Comparison of ENCODE assay signal across 17 cellular contexts in genomic region chr18:74023220-74023619, GRCh38.
"Had no signal": no experiment of that assay in that cellular context is flagged by ENCODE, and none has a peak within 500 bp of the region (broad histone marks: within the 10 kb centered on the region; RNA-seq: fewer than 3 reads in every experiment).

No MANE protein-coding gene starts in this region.

- H3K9me3 ChIP-seq: body of pancreas, neutrophil had no signal

- DNase-seq: activated CD4-positive, alpha-beta T cell treated with anti-CD3 and anti-CD28 coated beads, Interleukin-2, amount 10 ng/mL, durations not matched to agents 24 days and 14 days; activated CD4-positive, CD25-positive, alpha-beta regulatory T cell; activated naive CD8-positive, alpha-beta T cell treated with anti-CD3 and anti-CD28 coated beads for 36 hours; amygdala; body of pancreas; foreskin keratinocyte; left colon; midbrain; stimulated activated CD4-positive, alpha-beta T cell treated with anti-CD3 and anti-CD28 coated beads, Interleukin-12 subunit alpha, Interleukin-12 subunit beta, amount 100 ng/mL, for 4 hours; stimulated activated CD4-positive, alpha-beta T cell treated with anti-CD3 and anti-CD28 coated beads, Interleukin-2, amount 100 ng/mL, for 24 hours had no signal

- H3K27ac ChIP-seq: body of pancreas, coronary artery, foreskin keratinocyte, neutrophil had no signal

- H3K27me3 ChIP-seq: body of pancreas, foreskin keratinocyte, neutrophil had no signal

- H3K9me3 Mint-ChIP-seq: activated CD4-positive, alpha-beta T cell treated with anti-CD3 and anti-CD28 coated beads, Interleukin-2, amount 10 ng/mL, durations not matched to agents 24 days and 14 days; activated naive CD8-positive, alpha-beta T cell treated with anti-CD3 and anti-CD28 coated beads for 36 hours; central memory CD8-positive, alpha-beta T cell; stimulated activated effector memory CD8-positive, alpha-beta T cell treated with anti-CD3 and anti-CD28 coated beads, Interleukin-12 subunit alpha, Interleukin-12 subunit beta, amount 100 ng/mL, for 72 hours; T-helper 2 cell treated with Interferon-gamma antibody and Interleukin-4, amounts not matched to agents 5 μg/mL and 100 μg/mL, for 36 hours had no signal

- H3K27ac Mint-ChIP-seq: activated CD4-positive, alpha-beta T cell treated with anti-CD3 and anti-CD28 coated beads, Interleukin-2, amount 10 ng/mL, durations not matched to agents 24 days and 14 days; activated naive CD8-positive, alpha-beta T cell treated with anti-CD3 and anti-CD28 coated beads for 36 hours; stimulated activated effector memory CD8-positive, alpha-beta T cell treated with anti-CD3 and anti-CD28 coated beads, Interleukin-12 subunit alpha, Interleukin-12 subunit beta, amount 100 ng/mL, for 72 hours; T-helper 2 cell treated with Interferon-gamma antibody and Interleukin-4, amounts not matched to agents 5 μg/mL and 100 μg/mL, for 36 hours had no signal

- H3K4me1 ChIP-seq: body of pancreas, foreskin keratinocyte had no signal

- ATAC-seq: body of pancreas; foreskin keratinocyte; left colon; stimulated activated effector memory CD8-positive, alpha-beta T cell treated with anti-CD3 and anti-CD28 coated beads, Interleukin-12 subunit alpha, Interleukin-12 subunit beta, amount 100 ng/mL, for 72 hours had no signal

- H3K36me3 ChIP-seq: neutrophil had no signal

- H3K4me3 Mint-ChIP-seq: activated CD4-positive, alpha-beta T cell treated with anti-CD3 and anti-CD28 coated beads, Interleukin-2, amount 10 ng/mL, durations not matched to agents 24 days and 14 days; activated naive CD8-positive, alpha-beta T cell treated with anti-CD3 and anti-CD28 coated beads for 36 hours; central memory CD8-positive, alpha-beta T cell; stimulated activated effector memory CD8-positive, alpha-beta T cell treated with anti-CD3 and anti-CD28 coated beads, Interleukin-12 subunit alpha, Interleukin-12 subunit beta, amount 100 ng/mL, for 72 hours; T-helper 2 cell treated with Interferon-gamma antibody and Interleukin-4, amounts not matched to agents 5 μg/mL and 100 μg/mL, for 36 hours had no signal

- H3K36me3 Mint-ChIP-seq: stimulated activated effector memory CD8-positive, alpha-beta T cell treated with anti-CD3 and anti-CD28 coated beads, Interleukin-12 subunit alpha, Interleukin-12 subunit beta, amount 100 ng/mL, for 72 hours had no signal

- H3K4me1 Mint-ChIP-seq: activated naive CD8-positive, alpha-beta T cell treated with anti-CD3 and anti-CD28 coated beads for 36 hours; central memory CD8-positive, alpha-beta T cell; stimulated activated effector memory CD8-positive, alpha-beta T cell treated with anti-CD3 and anti-CD28 coated beads, Interleukin-12 subunit alpha, Interleukin-12 subunit beta, amount 100 ng/mL, for 72 hours had no signal

- FAIRE-seq: islet of Langerhans had no signal

- H3K27me3 Mint-ChIP-seq: activated CD4-positive, alpha-beta T cell treated with anti-CD3 and anti-CD28 coated beads, Interleukin-2, amount 10 ng/mL, durations not matched to agents 24 days and 14 days had no signal

- H3K4me3 ChIP-seq: body of pancreas, coronary artery, lung had no signal
